Comparison of ENCODE assay signal across 1 cellular context in genomic region chr2:27291865-27292264, GRCh38.
TF ChIP-seq lines count a peak whose summit lies in the region.

No MANE protein-coding gene starts in this region.

TF ChIP-seq in HCT116, 20 proteins besides CTCF, POLR2A, EP300 and RAD21:
- TF ChIP-seq CEBPB (IDR thresholded peaks at IDR 0.05; ENCODE audit: low read depth) (no peak), ELF1 (IDR thresholded peaks at IDR 0.05; ENCODE audit: borderline replicate concordance, low read depth) (no peak), ZFX (IDR thresholded peaks at IDR 0.05) (no peak), TCF7L2 (IDR thresholded peaks at IDR 0.05; ENCODE audit: borderline replicate concordance, extremely low read depth, insufficient read depth, insufficient read length) (no peak), POLR2AphosphoS5 (IDR thresholded peaks at IDR 0.05; ENCODE audit: low read depth, low read length) (no peak), JUND (IDR thresholded peaks at IDR 0.05) (no peak), SP1 (IDR thresholded peaks at IDR 0.05; ENCODE audit: low read depth) (no peak), ZBTB33 (IDR thresholded peaks at IDR 0.05; ENCODE audit: extremely low read depth, insufficient replicate concordance, low read length) (no peak), MAX (IDR thresholded peaks at IDR 0.05) (no peak), SRF (IDR thresholded peaks at IDR 0.05; ENCODE audit: low read depth) (no peak), SIN3A (IDR thresholded peaks at IDR 0.05; ENCODE audit: low read depth) (no peak), CBX3 (IDR thresholded peaks at IDR 0.05; ENCODE audit: low read depth) (no peak), EGR1 (IDR thresholded peaks at IDR 0.05; ENCODE audit: low read depth) (no peak), FOSL1 (IDR thresholded peaks at IDR 0.05; ENCODE audit: low read depth) (no peak), EZH2phosphoT487 (IDR thresholded peaks at IDR 0.05; ENCODE audit: borderline replicate concordance) (no peak), EZH2 (IDR thresholded peaks at IDR 0.05) (no peak), ATF3 (IDR thresholded peaks at IDR 0.05) (no peak), ZNF274 (IDR thresholded peaks at IDR 0.05; ENCODE audit: low read depth, low read length) (no peak)
